In genomic region chr9:95190413-95190812, GRCh38 we compare ENCODE assay signal across 20 cellular contexts.
DNase-seq lines count a peak whose midpoint lies in the region; ATAC-seq and TF ChIP-seq lines count a peak whose summit lies in the region.
"Had no signal": no experiment of that assay in that cellular context is flagged by ENCODE, and none has a peak within 500 bp of the region (broad histone marks: within the 10 kb centered on the region; RNA-seq: fewer than 3 reads in every experiment).

No MANE protein-coding gene starts in this region.

- no peak overlapping the region for H4K5ac ChIP-seq in IMR-90 (ENCODE audit: low read depth, low read length)

- TF ChIP-seq EP300 in esophagus muscularis mucosa (IDR thresholded peaks at IDR 0.05) = no peak

- no peak overlapping the region for H3K56ac ChIP-seq in IMR-90 (ENCODE audit: extremely low read depth, insufficient read depth, low read length)

- intact Hi-C loops in IMR-90 (cut with micrococcal nuclease) (no loop called here), esophagus muscularis mucosa (cut with DNase I) (no loop called here)

- H3K9me1 ChIP-seq in IMR-90 (ENCODE audit: insufficient read depth, low read length) = peaks cover 4% of the 10 kb centered on the region

- no peak overlapping the region for H3K4me3 ChIP-seq in CD4-positive, CD25-positive, alpha-beta regulatory T cell (ENCODE audit: low read depth, low read length)
- H3K4me3 ChIP-seq in IMR-90 (ENCODE audit: insufficient read depth, low read depth, low read length) = no peak overlapping the region
- H3K4me3 ChIP-seq in esophagus muscularis mucosa = no peak overlapping the region
- H3K4me3 ChIP-seq in GM23248 = no peak overlapping the region
- H3K4me3 ChIP-seq: left lung, pancreas had no signal

- peak overlapping the region in 2 of 3 donors; percentile 7 to 21 for H3K27ac Mint-ChIP-seq in CD4-positive, CD25-positive, alpha-beta regulatory T cell
- peak overlapping the region; percentile 88 for H3K27ac Mint-ChIP-seq in nephron progenitor cell
- H3K27ac Mint-ChIP-seq: IgD-negative memory B cell had no signal

- CTCF ChIA-PET in IMR-90 (lab: Yijun Ruan, JAX) = interaction anchor here (1.9 kb wide), 1 partner anchor 22 kb away, joined by 7 read pairs; no protein-coding TSS in a partner anchor

- H3K27ac ChIP-seq in CD4-positive, CD25-positive, alpha-beta regulatory T cell (ENCODE audit: insufficient read depth, low read length, poor library complexity, severe bottlenecking) = no peak overlapping the region
- H3K27ac ChIP-seq in IMR-90 (ENCODE audit: insufficient read depth, low read length) (no peak overlapping the region), esophagus muscularis mucosa (replicated peaks in 1 of 4) (peak overlapping the region; percentile 64 to 79 (median 70)), GM23248 (no peak overlapping the region)
- H3K27ac ChIP-seq: HL-60, pancreas had no signal

- no peak overlapping the region for H2BK20ac ChIP-seq in IMR-90 (ENCODE audit: low read depth, low read length)

- H4K20me1 ChIP-seq in IMR-90 (ENCODE audit: insufficient read depth, low read length) (no peaks in the 10 kb centered on the region), GM23248 (ENCODE audit: insufficient read depth) (no peaks in the 10 kb centered on the region)

- peaks cover 0 to 15% (median 13%) of the 10 kb centered on the region in 4 donors for H3K4me1 Mint-ChIP-seq in CD4-positive, CD25-positive, alpha-beta regulatory T cell
- H3K4me1 Mint-ChIP-seq in nephron progenitor cell = peaks cover 36% of the 10 kb centered on the region

- H3K4me2 ChIP-seq in IMR-90 (ENCODE audit: low read depth, low read length) (no peak overlapping the region), GM23248 (ENCODE audit: unreplicated experiment) (no peak overlapping the region)

- no peaks in the 10 kb centered on the region for H3K4me1 ChIP-seq in CD4-positive, CD25-positive, alpha-beta regulatory T cell (ENCODE audit: control insufficient read depth, insufficient read depth, low read length, poor library complexity, severe bottlenecking)
- H3K4me1 ChIP-seq in IMR-90 (ENCODE audit: control insufficient read depth, insufficient read depth, low read length) (peaks cover 12% of the 10 kb centered on the region), esophagus muscularis mucosa (peaks cover 24 to 50% (median 46%) of the 10 kb centered on the region in 4 donors), GM23248 (ENCODE audit: insufficient read depth) (no peaks in the 10 kb centered on the region)
- H3K4me1 ChIP-seq: pancreas had no signal

- no peaks in the 10 kb centered on the region for H3K27me3 Mint-ChIP-seq in CD4-positive, CD25-positive, alpha-beta regulatory T cell
- H3K27me3 Mint-ChIP-seq in nephron progenitor cell (ENCODE audit: low read depth, poor library complexity) = no peaks in the 10 kb centered on the region
- H3K27me3 Mint-ChIP-seq: IgD-negative memory B cell had no signal

- H3K23ac ChIP-seq in IMR-90 (ENCODE audit: low read depth, low read length) = no peak overlapping the region

- no peaks in the 10 kb centered on the region for H3K9me3 Mint-ChIP-seq in CD4-positive, CD25-positive, alpha-beta regulatory T cell
- no peaks in the 10 kb centered on the region for H3K9me3 Mint-ChIP-seq in nephron progenitor cell

- H2BK5ac ChIP-seq in IMR-90 (ENCODE audit: low read depth, low read length, poor library complexity, severe bottlenecking) = no peak overlapping the region

- H3K14ac ChIP-seq in IMR-90 (replicated peaks; ENCODE audit: low read depth, low read length) = no peak overlapping the region

- H3K36me3 ChIP-seq in CD4-positive, CD25-positive, alpha-beta regulatory T cell (ENCODE audit: control insufficient read depth, insufficient read depth, low read length) = no peaks in the 10 kb centered on the region
- H3K36me3 ChIP-seq in IMR-90 (ENCODE audit: control insufficient read depth, insufficient read depth, low read length) (no peaks in the 10 kb centered on the region), esophagus muscularis mucosa (no peaks in the 10 kb centered on the region), GM23248 (ENCODE audit: low read depth) (no peaks in the 10 kb centered on the region)
- H3K36me3 ChIP-seq: left lung, pancreas, sigmoid colon had no signal

- H3K9me2 ChIP-seq in GM23248 (ENCODE audit: insufficient read depth) = no peaks in the 10 kb centered on the region

- peak overlapping the region; percentile 16; the same call in 1 of the 2 replicates for H3K18ac ChIP-seq in IMR-90 (ENCODE audit: low read depth, low read length)

- WGBS in IMR-90 (ENCODE audit: extremely low coverage in 2 of 2, insufficient read length in 1 of 2), 2 experiments = no CpG with 5 or more reads among the region's 4 CpGs
- WGBS in esophagus muscularis mucosa = 88% methylated on average over 4 of the region's 4 CpGs
- 97 to 98% methylated on average over 4 of the region's 4 CpGs for WGBS in GM23248 (ENCODE audit: low coverage in 1 of 2, low lambda C conversion rate in 2 of 2, missing lambda C conversion rate in 2 of 2), 2 experiments

- H3K9me3 ChIP-seq in CD4-positive, CD25-positive, alpha-beta regulatory T cell (ENCODE audit: control insufficient read depth in 2 of 2, low read length in 2 of 2) = no peaks in the 10 kb centered on the region
- H3K9me3 ChIP-seq in IMR-90 (ENCODE audit: control insufficient read depth, insufficient read depth, low read length) (no peaks in the 10 kb centered on the region), esophagus muscularis mucosa (no peaks in the 10 kb centered on the region), GM23248 (ENCODE audit: low read depth) (no peaks in the 10 kb centered on the region)
- H3K9me3 ChIP-seq: left lung, pancreas, sigmoid colon had no signal

- H4K8ac ChIP-seq in IMR-90 (ENCODE audit: low read depth in 2 of 2, low read length in 2 of 2) = no peak overlapping the region

- DNase-seq in CD4-positive, CD25-positive, alpha-beta regulatory T cell = no peak
- DNase-seq in IMR-90 (no peak), esophagus muscularis mucosa (ENCODE audit: extremely low spot score) (no peak), nephron progenitor cell (no peak), GM23248 (no peak), SW480 (ENCODE audit: low spot score) (no peak)
- DNase-seq: amygdala; cerebellar nuclear complex; DND-41; effector CD8-positive, alpha-beta T cell; left lung; NCI-H187; NCI-H446 treated with DMSO at 0.1 percent for 48 hours; pancreas; sigmoid colon; stimulated activated naive CD8-positive, alpha-beta T cell treated with anti-CD3 and anti-CD28 coated beads, Interleukin-15, Interleukin-2, amounts not matched to agents 100 U/mL and 50 U/mL, for 24 hours; trophoblast cell had no signal

- TF ChIP-seq RAD21 in IMR-90 (IDR thresholded peaks at IDR 0.05; ENCODE audit: low read length) = no peak

- H2AFZ ChIP-seq in IMR-90 (replicated peaks; ENCODE audit: low read length, poor library complexity) = no peak overlapping the region
- no peak overlapping the region for H2AFZ ChIP-seq in GM23248

- H3F3A ChIP-seq in GM23248 (ENCODE audit: insufficient read depth) = no peaks in the 10 kb centered on the region

- no TSS peak for BruUV-seq in IMR-90 (replicated peaks; lab: Mats Ljungman, UMichigan)

- H3K4ac ChIP-seq in IMR-90 (ENCODE audit: low read depth, low read length) = no peak overlapping the region

- TF ChIP-seq CTCF in IMR-90 (conservative IDR thresholded peaks at IDR 0.05; ENCODE audit: low read depth, low read length) = no peak
- no peak for TF ChIP-seq CTCF in esophagus muscularis mucosa (IDR thresholded peaks at IDR 0.05)
- TF ChIP-seq CTCF in nephron progenitor cell (IDR thresholded peaks at IDR 0.05) = no peak

- H3K4me3 Mint-ChIP-seq in CD4-positive, CD25-positive, alpha-beta regulatory T cell = no peak overlapping the region
- H3K4me3 Mint-ChIP-seq in nephron progenitor cell = no peak overlapping the region
- H3K4me3 Mint-ChIP-seq: IgD-negative memory B cell had no signal

- no peak overlapping the region for H2BK15ac ChIP-seq in IMR-90 (ENCODE audit: low read depth, low read length)

- dilution Hi-C loops in IMR-90 (cut with HindIII; ENCODE audit: low sequenced_read_pairs, unreplicated experiment) = no loop called here

- no peak for ATAC-seq in CD4-positive, CD25-positive, alpha-beta regulatory T cell (ENCODE audit: low read depth in 2 of 2)
- ATAC-seq in IMR-90 (ENCODE audit: low read depth) (no peak), HG02938 (IDR thresholded peaks at IDR 0.05; ENCODE audit: unreplicated experiment) (no peak)
- ATAC-seq: stimulated activated naive CD8-positive, alpha-beta T cell treated with anti-CD3 and anti-CD28 coated beads, Interleukin-15, Interleukin-2, amounts not matched to agents 100 U/mL and 50 U/mL, for 24 hours had no signal

- H3K36me3 Mint-ChIP-seq in CD4-positive, CD25-positive, alpha-beta regulatory T cell = peaks cover 3% of the 10 kb centered on the region
- H3K36me3 Mint-ChIP-seq in nephron progenitor cell (ENCODE audit: low read depth) = peaks cover 13% of the 10 kb centered on the region

- no peaks in the 10 kb centered on the region for H3K27me3 ChIP-seq in CD4-positive, CD25-positive, alpha-beta regulatory T cell (ENCODE audit: control insufficient read depth, insufficient read depth, low read length)
- H3K27me3 ChIP-seq in IMR-90 (ENCODE audit: control insufficient read depth, insufficient read depth, low read length) (no peaks in the 10 kb centered on the region), esophagus muscularis mucosa (no peaks in the 10 kb centered on the region), GM23248 (replicated peaks; ENCODE audit: insufficient read depth) (no peaks in the 10 kb centered on the region)
- H3K27me3 ChIP-seq: left lung, pancreas, sigmoid colon had no signal

- H2BK120ac ChIP-seq in IMR-90 (ENCODE audit: low read depth, low read length) = no peak overlapping the region

- in situ Hi-C loops in IMR-90 (cut with MboI; ENCODE audit: low sequenced_read_pairs) (no loop called here), GM23248 (cut with MboI) (no loop called here)

- H3K9ac ChIP-seq in IMR-90 (ENCODE audit: low read depth, low read length) = no peak overlapping the region
- H3K9ac ChIP-seq in GM23248 = no peak overlapping the region

- TF ChIP-seq POLR2A in IMR-90 (IDR thresholded peaks at IDR 0.05; ENCODE audit: low read depth, low read length) (no peak), esophagus muscularis mucosa (IDR thresholded peaks at IDR 0.05; ENCODE audit: low read depth) (no peak)

- H2AK9ac ChIP-seq in IMR-90 (replicated peaks; ENCODE audit: low read depth, low read length, poor library complexity) = no peak overlapping the region

- H3K79me1 ChIP-seq in IMR-90 (ENCODE audit: low read depth in 1 of 2, low read length in 2 of 2) = peaks cover 0 to 19% of the 10 kb centered on the region in 2 experiments; a peak in 2 of 4 replicates

- no peaks in the 10 kb centered on the region for H3K79me2 ChIP-seq in GM23248 (ENCODE audit: insufficient read depth)

- POLR2A ChIA-PET in IMR-90 (lab: Charles Lee; ENCODE audit: unreplicated experiment) = no interaction called here

- H4K91ac ChIP-seq in IMR-90 (ENCODE audit: insufficient read depth, low read depth, low read length) = no peak overlapping the region

- H2AK5ac ChIP-seq in IMR-90 (ENCODE audit: low read depth, low read length) = no peak overlapping the region

TF ChIP-seq in IMR-90, 13 proteins besides CTCF, POLR2A, EP300 and RAD21 (continues in another document):
- no peak for TF ChIP-seq MAZ (IDR thresholded peaks at IDR 0.05; ENCODE audit: borderline replicate concordance, low read depth, low read length)

Comparison
In these comparisons a context has a peak if more than half of its experiments do, and no peak if none do; other contexts are left out.
1. H3K27ac ChIP-seq: peak in esophagus muscularis mucosa (4 of 4); none in CD4-positive, CD25-positive, alpha-beta regulatory T cell (single experiment), IMR-90 (single experiment) and GM23248 (single experiment).